8 cellular contexts compared by ENCODE assay signal in genomic region chr10:46396441-46397279, GRCh38. TPM values are rescaled to one million over a fixed set of nuclear protein-coding genes. Genes with fewer than 3 reads are reported as not detected.
DNase-seq lines count a peak whose midpoint lies in the region; ATAC-seq and TF ChIP-seq lines count a peak whose summit lies in the region.
"Not testable (repeated sequence)": the region's sequence is repeated elsewhere in the genome, so short reads cannot be mapped to it uniquely, and the experiment has no call there.
"Had no signal": no experiment of that assay in that cellular context is flagged by ENCODE, and none has a peak within 500 bp of the region (broad histone marks: within the 10 kb centered on the region; RNA-seq: fewer than 3 reads in every experiment).

No MANE protein-coding gene starts in this region.

- POLR2A ChIA-PET in HEK293T (lab: Yijun Ruan, JAX); PC-3 (lab: Charles Lee; ENCODE audit: unreplicated experiment): not testable (repeated sequence)

- not testable (repeated sequence) for H3F3A ChIP-seq in PC-3 (ENCODE audit: low read length, unreplicated experiment)

- in situ Hi-C loops in astrocyte of the spinal cord (cut with HindIII; ENCODE audit: low sequenced_read_pairs), result not testable (repeated sequence)

- H4K20me1 ChIP-seq in PC-3 (ENCODE audit: low read length), result not testable (repeated sequence)

- not testable (repeated sequence) for H3K4me1 ChIP-seq in PC-3 (ENCODE audit: insufficient read depth, low read length)

- not testable (repeated sequence) for H2AFZ ChIP-seq in PC-3 (ENCODE audit: low read length)

- H3K27me3 ChIP-seq in PC-3 (ENCODE audit: low read length), result not testable (repeated sequence)

- ATAC-seq in PC-3 (peak; percentile 77), omental fat pad (ENCODE audit: low FRiP score) (peak; percentile 91)

- BruUV-seq in PC-3 (replicated peaks; lab: Mats Ljungman, UMichigan), result not testable (repeated sequence)

- H3K36me3 ChIP-seq in PC-3 (ENCODE audit: low read depth, low read length), result not testable (repeated sequence)

- not testable (repeated sequence) for H3K4me3 ChIP-seq in PC-3 (ENCODE audit: low read length); astrocyte of the spinal cord (ENCODE audit: low read depth, low read length); fibroblast of mammary gland (ENCODE audit: control insufficient read depth, low read depth, low read length)

- CTCF ChIA-PET in HEK293T (lab: Yijun Ruan, JAX); PC-3 (lab: Charles Lee): not testable (repeated sequence)

- not testable (repeated sequence) for H3K9me2 ChIP-seq in PC-3 (replicated peaks; ENCODE audit: low read length)

- H3K4me2 ChIP-seq in PC-3 (ENCODE audit: low read length), result not testable (repeated sequence)

- H3K9ac ChIP-seq in PC-3 (ENCODE audit: low read length), result not testable (repeated sequence)

- H3K79me2 ChIP-seq in PC-3 (ENCODE audit: low read length), result not testable (repeated sequence)

- intact Hi-C loops in PC-3 (cut with micrococcal nuclease), result not testable (repeated sequence)

- DNase-seq in EH (ENCODE audit: low read depth) (peak; percentile 83), HEK293T (ENCODE audit: extremely low spot score) (peak; percentile 3), PC-3 (peak; percentile 35), astrocyte of the spinal cord (ENCODE audit: low read depth, low spot score) (peak; percentile 50), fibroblast of mammary gland (ENCODE audit: low read depth) (peak; percentile 12), islet precursor cell (peak; percentile 95)
- DNase-seq in omental fat pad (ENCODE audit: low spot score), result not testable (repeated sequence)

- not testable (repeated sequence) for H3K9me3 ChIP-seq in PC-3 (ENCODE audit: low read length)

- TF ChIP-seq CTCF in PC-3 (conservative IDR thresholded peaks at IDR 0.05; ENCODE audit: low read depth, low read length); astrocyte of the spinal cord (IDR thresholded peaks at IDR 0.05; ENCODE audit: low read depth, low read length); fibroblast of mammary gland (conservative IDR thresholded peaks at IDR 0.05; ENCODE audit: control insufficient read depth, insufficient read depth, low read depth, low read length); omental fat pad (IDR thresholded peaks at IDR 0.05): not testable (repeated sequence)

- H3K27ac ChIP-seq in PC-3 (ENCODE audit: low read length), result not testable (repeated sequence)

RNA-seq across cellular contexts. Expression of gene ANXA8L1, which starts 21.1 kb away (rescaled TPM):
- total RNA-seq in PC-3 (2014; rRNA removed) (not detected in 2 replicates), omental fat pad (100 to 1,000 TPM in 2 of 4 donors, 10 to 100 TPM in 1, 1 to 10 TPM in 1; 2.4 to 284 (median 86.8) TPM)
- total RNA-seq: CD4-positive, alpha-beta T cell had no signal
